In the genomic region with DNA sequence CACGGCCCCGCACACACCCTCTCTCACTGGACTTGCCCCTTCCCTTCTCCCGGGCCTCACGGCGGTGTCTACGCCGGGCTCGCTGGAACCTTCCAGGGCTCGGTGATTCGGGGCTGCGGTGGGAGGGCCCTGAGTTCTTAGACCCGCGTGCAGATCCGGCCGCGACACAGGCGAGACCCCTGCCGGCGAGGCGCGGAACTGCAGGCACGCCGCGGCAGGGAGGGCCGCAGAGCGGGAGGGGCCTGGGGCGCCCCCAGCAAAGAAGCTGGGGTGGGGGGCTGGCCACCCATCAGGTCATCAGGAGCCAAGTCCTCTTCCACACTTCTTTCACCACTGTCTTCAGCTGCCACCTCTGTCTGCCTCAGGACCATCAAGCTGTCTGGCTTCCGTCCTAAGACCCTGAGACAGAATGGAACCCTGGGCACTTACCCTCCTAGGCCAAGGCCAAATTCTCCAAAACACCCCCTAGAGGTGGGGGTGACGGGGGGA, we compare ENCODE assay signal across 8 cellular contexts.
DNase-seq lines count a peak whose midpoint lies in the region; ATAC-seq, FAIRE-seq and TF ChIP-seq lines count a peak whose summit lies in the region.

No MANE protein-coding gene starts in this region.

- H3K9ac ChIP-seq in DND-41 (ENCODE audit: low read depth, low read length) (0 out of 2 replicates have a peak overlapping the region, but pooled peaks have one; percentile 26), mammary epithelial cell (ENCODE audit: insufficient read depth, low read length) (no peak overlapping the region), keratinocyte (ENCODE audit: control insufficient read depth, extremely low read depth, insufficient read depth, low read length) (no peak overlapping the region)

- H3K36me3 ChIP-seq in DND-41 (ENCODE audit: insufficient read depth, low read length) = peaks cover 14% of the 10 kb centered on the region
- H3K36me3 ChIP-seq in HAP-1 (replicated peaks) = no peaks in the 10 kb centered on the region
- H3K36me3 ChIP-seq in mammary epithelial cell (ENCODE audit: insufficient read depth, low read length) = no peaks in the 10 kb centered on the region
- H3K36me3 ChIP-seq in keratinocyte (ENCODE audit: control insufficient read depth in 2 of 2, extremely low read depth in 1 of 2, insufficient read depth in 2 of 2, low read length in 2 of 2) = no peaks in the 10 kb centered on the region

- in situ Hi-C loops in HAP-1 (cut with MboI; ENCODE audit: low sequenced_read_pairs) = loop anchor here (5.0 kb wide), 1 partner anchor 419 kb away; a partner anchor contains a TSS
- in situ Hi-C loops in mammary epithelial cell (cut with MboI; ENCODE audit: low sequenced_read_pairs in 2 of 2) = loop anchor here (5.0 to 10.0 kb wide), 2 partner anchors 422 to 424 kb away; a partner anchor contains a TSS

- peak; percentile 92 for ATAC-seq in DND-41 (ENCODE audit: insufficient read depth, low read depth)

- DNase-seq in DND-41 (peak; percentile 71), HAP-1 (ENCODE audit: low spot score in 2 of 2) (peak; percentile 43 to 79), NCI-H1694 (lab: John Stamatoyannopoulos, UW) (peak; percentile 36), mammary epithelial cell (peak; percentile 25), keratinocyte (ENCODE audit: low read depth, low spot score) (no peak), NCI-H128 (lab: John Stamatoyannopoulos, UW; ENCODE audit: unreplicated experiment) (no peak)
- DNase-seq in activated CD4-positive, CD25-positive, alpha-beta regulatory T cell (lab: John Stamatoyannopoulos, UW) = peak; percentile 37 to 61 (median 50)
- DNase-seq in stimulated activated CD4-positive, alpha-beta T cell treated with anti-CD3 and anti-CD28 coated beads, Interleukin-1b, Interleukin-23, amount 100 ng/mL, for 48 hours = peak; percentile 66

- H3K27me3 ChIP-seq in DND-41 (ENCODE audit: insufficient read depth, low read length, poor library complexity) (no peaks in the 10 kb centered on the region), HAP-1 (ENCODE audit: low read depth) (no peaks in the 10 kb centered on the region), mammary epithelial cell (ENCODE audit: insufficient read depth, low read length) (no peaks in the 10 kb centered on the region), keratinocyte (ENCODE audit: control insufficient read depth, extremely low read depth, insufficient read depth, low read length) (no peaks in the 10 kb centered on the region)

- H3K4me3 ChIP-seq in DND-41 (ENCODE audit: low read depth in 1 of 2, low read length in 2 of 2) (peak overlapping the region in 1 of 2 experiments; percentile 46; a peak in 2 of 4 replicates), HAP-1 (no peak overlapping the region), mammary epithelial cell (replicated peaks in 1 of 3; ENCODE audit: insufficient read depth in 1 of 3, low read depth in 2 of 3, low read length in 3 of 3) (peak overlapping the region in 1 of 3 experiments; percentile 45), keratinocyte (ENCODE audit: control insufficient read depth in 2 of 3, extremely low read depth in 1 of 3, insufficient read depth in 2 of 3, low read depth in 1 of 3, low read length in 3 of 3) (no peak overlapping the region)

- 44% methylated on average over 2 of the region's 29 CpGs for WGBS in mammary epithelial cell (ENCODE audit: low coverage, missing lambda C conversion rate)

- H4K20me1 ChIP-seq in DND-41 (ENCODE audit: insufficient read depth, low read length) = peaks cover 26% of the 10 kb centered on the region
- H4K20me1 ChIP-seq in mammary epithelial cell (ENCODE audit: insufficient read depth, low read length) = no peaks in the 10 kb centered on the region
- H4K20me1 ChIP-seq in keratinocyte (ENCODE audit: control insufficient read depth, extremely low read depth, insufficient read depth, low read length) = no peaks in the 10 kb centered on the region

- H3K4me1 ChIP-seq in DND-41 (ENCODE audit: insufficient read depth, low read length) (peaks cover 8% of the 10 kb centered on the region), HAP-1 (no peaks in the 10 kb centered on the region), mammary epithelial cell (ENCODE audit: insufficient read depth, low read length) (peaks cover 5% of the 10 kb centered on the region), keratinocyte (ENCODE audit: control insufficient read depth, extremely low read depth, insufficient read depth, low read length) (peaks cover 11% of the 10 kb centered on the region)

- H3K27ac ChIP-seq in DND-41 (ENCODE audit: low read length) (no peak overlapping the region), mammary epithelial cell (ENCODE audit: insufficient read depth, low read depth, low read length) (no peak overlapping the region), keratinocyte (ENCODE audit: control insufficient read depth, insufficient read depth, low read length) (no peak overlapping the region)

- BruUV-seq in mammary epithelial cell (replicated peaks; lab: Mats Ljungman, UMichigan) = no TSS peak

- no peaks in the 10 kb centered on the region for H3K79me2 ChIP-seq in DND-41 (ENCODE audit: insufficient read depth, low read length)
- no peaks in the 10 kb centered on the region for H3K79me2 ChIP-seq in mammary epithelial cell (ENCODE audit: insufficient read depth, low read length)
- no peaks in the 10 kb centered on the region for H3K79me2 ChIP-seq in keratinocyte (ENCODE audit: control insufficient read depth, insufficient read depth, low read length)

- H2AFZ ChIP-seq in DND-41 (ENCODE audit: low read depth, low read length) (peak overlapping the region; percentile 73), mammary epithelial cell (ENCODE audit: low read depth, low read length) (peak overlapping the region; percentile 65), keratinocyte (ENCODE audit: control insufficient read depth, low read length) (no peak overlapping the region)

- CTCF ChIA-PET in mammary epithelial cell (lab: Charles Lee; ENCODE audit: low non-redundant PET) = no interaction called here

- dilution Hi-C loops in mammary epithelial cell (cut with HindIII; ENCODE audit: low sequenced_read_pairs) (no loop called here), keratinocyte (cut with MboI; ENCODE audit: extremely low pct_ligation_motif_present, low sequenced_read_pairs) (no loop called here)

- intact Hi-C loops in mammary epithelial cell (cut with micrococcal nuclease) = loop anchor here (1.0 to 10.0 kb wide), 7 partner anchors 104 to 434 kb away; a partner anchor contains a TSS

- no peaks in the 10 kb centered on the region for H3K9me1 ChIP-seq in keratinocyte (ENCODE audit: control insufficient read depth, extremely low read depth, insufficient read depth, low read length)

- H3K4me2 ChIP-seq in DND-41 (ENCODE audit: insufficient read depth, low read length) (peak overlapping the region; percentile 69), mammary epithelial cell (ENCODE audit: insufficient read depth, low read depth, low read length) (peak overlapping the region; percentile 85), keratinocyte (ENCODE audit: control insufficient read depth, extremely low read depth, insufficient read depth, low read depth, low read length) (no peak overlapping the region)

- peak; percentile 97 for TF ChIP-seq CTCF in DND-41 (IDR thresholded peaks at IDR 0.05; ENCODE audit: borderline replicate concordance, extremely low read depth, low read length, poor library complexity, severe bottlenecking)
- TF ChIP-seq CTCF in mammary epithelial cell (conservative IDR thresholded peaks at IDR 0.05 in 1 of 2, IDR thresholded peaks at IDR 0.05 in 1 of 2; ENCODE audit: extremely low read depth in 1 of 2, insufficient read depth in 1 of 2, low read depth in 1 of 2, low read length in 2 of 2) = peak; percentile 80 to 99
- TF ChIP-seq CTCF in keratinocyte (optimal IDR thresholded peaks at IDR 0.05 in 1 of 3, IDR thresholded peaks at IDR 0.05 in 1 of 3, conservative IDR thresholded peaks at IDR 0.05 in 1 of 3; ENCODE audit: extremely low read depth in 1 of 3, insufficient read depth in 2 of 3, low read length in 3 of 3) = peak; percentile 75 to 95 (median 92)

- no peaks in the 10 kb centered on the region for H3K9me3 ChIP-seq in DND-41 (ENCODE audit: insufficient read depth, low read length, severe bottlenecking)
- no peaks in the 10 kb centered on the region for H3K9me3 ChIP-seq in HAP-1
- no peaks in the 10 kb centered on the region for H3K9me3 ChIP-seq in mammary epithelial cell (replicated peaks; ENCODE audit: insufficient read depth, low read length)
- peaks cover 3% of the 10 kb centered on the region for H3K9me3 ChIP-seq in keratinocyte (ENCODE audit: control insufficient read depth, low read depth, low read length)

- no peak for FAIRE-seq in keratinocyte (lab: Jason Lieb, UNC)

Comparison
In these comparisons a context has a peak if more than half of its experiments do, and no peak if none do; other contexts are left out.
1. DNase-seq: peak in DND-41 (single experiment), HAP-1 (2 of 2), NCI-H1694 (single experiment), activated CD4-positive, CD25-positive, alpha-beta regulatory T cell (4 of 4), mammary epithelial cell (single experiment) and stimulated activated CD4-positive, alpha-beta T cell treated with anti-CD3 and anti-CD28 coated beads, Interleukin-1b, Interleukin-23, amount 100 ng/mL, for 48 hours (single experiment); none in keratinocyte (single experiment) and NCI-H128 (single experiment).
2. Peak in every context shown above with its lines, with median percentiles within 50 percentile points of each other: CTCF ChIP-seq.